Comparison of ENCODE assay signal across 9 cellular contexts in the genomic region with DNA sequence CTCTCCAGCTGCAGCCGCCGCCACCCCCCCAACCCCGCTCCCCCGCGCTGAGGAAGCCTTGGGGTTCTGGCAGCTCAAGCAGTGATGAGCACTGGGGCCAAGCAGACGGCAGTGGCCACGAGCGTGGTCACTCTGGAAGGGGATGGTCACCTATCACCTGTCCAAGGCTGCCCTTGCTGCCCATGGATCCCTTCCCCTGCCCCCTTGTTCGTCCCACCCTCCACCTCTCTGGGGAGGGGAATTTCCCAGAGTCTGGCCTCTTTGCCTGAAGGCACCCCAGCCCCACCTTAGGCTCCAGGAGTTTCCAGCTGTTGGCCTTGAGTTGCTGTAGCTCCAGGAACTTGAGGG. TPM values are rescaled to one million over a fixed set of nuclear protein-coding genes. Genes with fewer than 3 reads are reported as not detected.
A peak's percentile ranks its signal among the peaks of the same experiment; 100 is the strongest.
DNase-seq lines count a peak whose midpoint lies in the region; ATAC-seq, FAIRE-seq and TF ChIP-seq lines count a peak whose summit lies in the region.
"Had no signal": no experiment of that assay in that cellular context is flagged by ENCODE, and none has a peak within 500 bp of the region (broad histone marks: within the 10 kb centered on the region; RNA-seq: fewer than 3 reads in every experiment).

No MANE protein-coding gene starts in this region.

- CTCF ChIA-PET in endothelial cell of umbilical vein (lab: Charles Lee) = interaction anchor here (0.6 to 4.7 kb wide), 18 partner anchors 11 to 431 kb away, joined by 3 to 59 read pairs (median 4); a partner anchor contains a TSS

- H3K27ac ChIP-seq in endothelial cell of umbilical vein (ENCODE audit: insufficient read depth, low read depth, low read length) = no peak overlapping the region

- H3K4me3 ChIP-seq in GM06990 (replicated peaks; ENCODE audit: low read depth, low read length) (peak overlapping the region; percentile 74), NT2/D1 (ENCODE audit: insufficient read length, low read depth) (peak overlapping the region; percentile 64), endothelial cell of umbilical vein (replicated peaks in 1 of 3; ENCODE audit: insufficient read depth in 1 of 3, low read depth in 1 of 3, low read length in 3 of 3) (peak overlapping the region in 1 of 3 experiments; percentile 76), retinal pigment epithelial cell (ENCODE audit: low read length) (peak overlapping the region; percentile 61), mucosa of descending colon (no peak overlapping the region)

- ATAC-seq in mucosa of descending colon (no peak), HG02938 (IDR thresholded peaks at IDR 0.05; ENCODE audit: unreplicated experiment) (no peak), HG03097 (IDR thresholded peaks at IDR 0.05; ENCODE audit: low FRiP score, unreplicated experiment) (no peak)

- no peaks in the 10 kb centered on the region for H4K20me1 ChIP-seq in endothelial cell of umbilical vein (replicated peaks; ENCODE audit: control insufficient read depth, extremely low read depth, insufficient read depth, low read length)

- dilution Hi-C loops in endothelial cell of umbilical vein (cut with MboI; ENCODE audit: extremely low pct_ligation_motif_present, low sequenced_read_pairs) = no loop called here

- TF ChIP-seq POLR2A in endothelial cell of umbilical vein (IDR thresholded peaks at IDR 0.05; ENCODE audit: low read depth, low read length) = no peak

- no peaks in the 10 kb centered on the region for H3K36me3 ChIP-seq in GM06990 (ENCODE audit: control insufficient read depth, insufficient read depth, low read length)
- H3K36me3 ChIP-seq in NT2/D1 (ENCODE audit: insufficient read depth, insufficient read length, low read length) = no peaks in the 10 kb centered on the region
- H3K36me3 ChIP-seq in endothelial cell of umbilical vein (ENCODE audit: control insufficient read depth in 2 of 2, extremely low read depth in 1 of 2, insufficient read depth in 2 of 2, low read length in 2 of 2) = no peaks in the 10 kb centered on the region
- H3K36me3 ChIP-seq in mucosa of descending colon (ENCODE audit: low read depth) = no peaks in the 10 kb centered on the region

- FAIRE-seq in endothelial cell of umbilical vein (lab: Jason Lieb, UNC) = no peak
- FAIRE-seq: colon had no signal

- no peaks in the 10 kb centered on the region for H3K9me1 ChIP-seq in endothelial cell of umbilical vein (replicated peaks; ENCODE audit: control insufficient read depth, extremely low read depth, insufficient read depth, low read length)

- H3K9ac ChIP-seq in NT2/D1 (ENCODE audit: insufficient read length, low read depth) (peak overlapping the region; percentile 88), endothelial cell of umbilical vein (replicated peaks; ENCODE audit: extremely low read depth, insufficient read depth, low read length) (no peak overlapping the region)

- H3K79me2 ChIP-seq in endothelial cell of umbilical vein (ENCODE audit: control insufficient read depth, insufficient read depth, low read length) = no peaks in the 10 kb centered on the region

- H3K4me2 ChIP-seq in endothelial cell of umbilical vein (ENCODE audit: insufficient read depth, low read length) = peak overlapping the region; percentile 89

- H3K4me1 ChIP-seq in NT2/D1 (ENCODE audit: insufficient read depth, insufficient read length) (no peaks in the 10 kb centered on the region), endothelial cell of umbilical vein (ENCODE audit: control insufficient read depth, extremely low read depth, insufficient read depth, low read length) (peaks cover 7% of the 10 kb centered on the region), mucosa of descending colon (ENCODE audit: low read depth) (peaks cover 21% of the 10 kb centered on the region)

- no TSS peak for BruUV-seq in endothelial cell of umbilical vein (replicated peaks; lab: Mats Ljungman, UMichigan)

- H3K9me3 ChIP-seq in NT2/D1 (ENCODE audit: insufficient read depth, low read length) = no peaks in the 10 kb centered on the region
- no peaks in the 10 kb centered on the region for H3K9me3 ChIP-seq in endothelial cell of umbilical vein (replicated peaks; ENCODE audit: control insufficient read depth, insufficient read depth, low read length)
- H3K9me3 ChIP-seq in mucosa of descending colon = no peaks in the 10 kb centered on the region

- TF ChIP-seq CTCF in GM06990 (IDR thresholded peaks at IDR 0.05; ENCODE audit: insufficient read depth, low read length, poor library complexity, severe bottlenecking) (no peak), endothelial cell of umbilical vein (IDR thresholded peaks at IDR 0.05; ENCODE audit: extremely low read depth in 1 of 2, insufficient read depth in 1 of 2, low read depth in 1 of 2, low read length in 2 of 2) (no peak), retinal pigment epithelial cell (conservative IDR thresholded peaks at IDR 0.05; ENCODE audit: low read depth, low read length) (no peak), mucosa of descending colon (IDR thresholded peaks at IDR 0.05) (no peak)

- intact Hi-C loops in endothelial cell of umbilical vein (cut with micrococcal nuclease) (loop anchor here (1.0 kb wide), 2 partner anchors 14 to 80 kb away; no protein-coding TSS in a partner anchor), mucosa of descending colon (cut with DNase I, micrococcal nuclease) (no loop called here), posterior cingulate gyrus (cut with DNase I) (no loop called here)

- POLR2A ChIA-PET in endothelial cell of umbilical vein (lab: Charles Lee) = no interaction called here

- H3K27me3 ChIP-seq in GM06990 (replicated peaks; ENCODE audit: control insufficient read depth, insufficient read depth, low read length) (no peaks in the 10 kb centered on the region), NT2/D1 (ENCODE audit: insufficient read depth, insufficient read length) (peaks cover 41% of the 10 kb centered on the region), endothelial cell of umbilical vein (ENCODE audit: control insufficient read depth in 2 of 2, insufficient read depth in 2 of 2, low read length in 2 of 2) (peaks cover 15 to 16% of the 10 kb centered on the region in 2 experiments)

- peak overlapping the region; percentile 99 for H2AFZ ChIP-seq in endothelial cell of umbilical vein (ENCODE audit: low read depth, low read length)

- DNase-seq in GM06990 (ENCODE audit: extremely low read depth, insufficient read length) = no peak
- DNase-seq in NT2/D1 (ENCODE audit: low read depth, low spot score) = no peak
- no peak for DNase-seq in endothelial cell of umbilical vein (ENCODE audit: low read depth, low spot score)
- no peak for DNase-seq in retinal pigment epithelial cell (ENCODE audit: low read depth)
- DNase-seq in mucosa of descending colon = no peak
- no peak for DNase-seq in posterior cingulate gyrus

TF ChIP-seq in endothelial cell of umbilical vein, 7 proteins besides CTCF, POLR2A, EP300 and RAD21:
- no peak for TF ChIP-seq JUN (IDR thresholded peaks at IDR 0.05; ENCODE audit: borderline replicate concordance, insufficient read depth, insufficient read length, low read depth)
- TF ChIP-seq, protein P1, sequence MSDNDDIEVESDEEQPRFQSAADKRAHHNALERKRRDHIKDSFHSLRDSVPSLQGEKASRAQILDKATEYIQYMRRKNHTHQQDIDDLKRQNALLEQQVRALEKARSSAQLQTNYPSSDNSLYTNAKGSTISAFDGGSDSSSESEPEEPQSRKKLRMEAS (IDR thresholded peaks at IDR 0.05; ENCODE audit: insufficient read depth, insufficient read length) = no peak
- TF ChIP-seq FOS (IDR thresholded peaks at IDR 0.05; ENCODE audit: borderline replicate concordance, insufficient read depth, low read length) = no peak
- TF ChIP-seq GATA2 (IDR thresholded peaks at IDR 0.05; ENCODE audit: insufficient read depth, insufficient read length, low read depth, low read length) = no peak
- no peak for TF ChIP-seq EZH2 (IDR thresholded peaks at IDR 0.05; ENCODE audit: borderline replicate concordance, low read depth, low read length, severe bottlenecking)
- TF ChIP-seq MYC (IDR thresholded peaks at IDR 0.05; ENCODE audit: low read depth, low read length) = no peak
- no peak for TF ChIP-seq POLR2AphosphoS5 (IDR thresholded peaks at IDR 0.05; ENCODE audit: insufficient read depth, low read depth, low read length)

RNA-seq across cellular contexts. Expression of a gene that starts 7.2 kb away (rescaled TPM):
- total RNA-seq in endothelial cell of umbilical vein (54.7 and 66.2 TPM in 2 replicates), mucosa of descending colon (10 to 100 TPM; 50.8 to 53.8 (median 51.8) TPM)
- 85.9 TPM in 2 replicates for polyA plus RNA-seq in endothelial cell of umbilical vein
- 76.3 and 87.7 TPM in 2 replicates for polyA plus RNA-seq in endothelial cell of umbilical vein (2011; cell fraction: cytosol; rRNA removed)
- polyA plus RNA-seq in endothelial cell of umbilical vein (2011; cell fraction: nucleus; rRNA removed) = 37.8 and 40.8 TPM in 2 replicates
- 49.5 and 57.3 TPM in 2 replicates for polyA plus RNA-seq in endothelial cell of umbilical vein (2012)
- 47.4 and 52.7 TPM in 2 replicates for polyA minus RNA-seq in endothelial cell of umbilical vein
- polyA minus RNA-seq in endothelial cell of umbilical vein (2011; cell fraction: cytosol; rRNA and poly(A)+ RNA removed) = 20.1 TPM
- 19.8 and 21.2 TPM in 2 replicates for polyA minus RNA-seq in endothelial cell of umbilical vein (2011; cell fraction: nucleus; rRNA and poly(A)+ RNA removed)
